8 cellular contexts compared by ENCODE assay signal in the genomic region with DNA sequence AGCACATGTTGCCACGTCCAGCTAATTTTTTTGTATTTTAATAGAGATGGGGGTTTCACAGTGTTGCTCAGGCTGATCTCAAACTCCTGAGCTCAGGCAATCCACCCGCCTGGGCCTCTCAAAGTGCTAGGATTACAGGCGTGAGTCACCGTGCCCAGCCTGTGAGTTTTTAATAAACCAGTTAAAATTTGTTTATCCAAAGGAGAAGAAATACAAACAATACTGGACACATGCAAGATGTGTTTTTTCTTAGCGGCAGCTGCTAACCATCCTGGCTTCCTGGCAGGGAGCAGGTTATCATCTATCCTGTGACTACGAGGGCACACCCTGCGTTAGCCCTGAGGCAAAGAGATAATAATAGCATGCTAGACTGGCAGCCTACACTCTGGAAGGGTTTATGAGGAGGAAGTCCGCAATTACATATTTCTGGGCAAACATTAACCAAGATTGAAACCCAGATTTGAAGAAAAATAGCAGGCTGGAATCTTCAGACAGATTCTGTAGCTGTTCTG.
DNase-seq lines count a peak whose midpoint lies in the region; ATAC-seq and TF ChIP-seq lines count a peak whose summit lies in the region.

No MANE protein-coding gene starts in this region.

- DNase-seq in GM03348 (ENCODE audit: low spot score) (peak; percentile 56), Panc1 (ENCODE audit: low read depth, low spot score) (peak; percentile 77), glomerular visceral epithelial cell (ENCODE audit: extremely low spot score) (peak; percentile 83), suprapubic skin (ENCODE audit: low spot score in 2 of 2) (peak in 1 of 2 donors; percentile 68), NCI-H524 (lab: John Stamatoyannopoulos, UW) (no peak), ACHN (no peak)
- no peak for DNase-seq in stimulated activated CD4-positive, alpha-beta T cell treated with anti-CD3 and anti-CD28 coated beads, Interleukin-4, amount 100 ng/mL, for 4 hours

- no peaks in the 10 kb centered on the region for H3K36me3 ChIP-seq in Panc1 (ENCODE audit: control insufficient read depth, insufficient read depth, low read length)
- H3K36me3 ChIP-seq in suprapubic skin = no peaks in the 10 kb centered on the region

- no peak for TF ChIP-seq EP300 in suprapubic skin (IDR thresholded peaks at IDR 0.05)

- no peak for TF ChIP-seq POLR2A in suprapubic skin (IDR thresholded peaks at IDR 0.05)

- POLR2A ChIA-PET in Panc1 (lab: Charles Lee) = interaction anchor here (1.1 to 1.9 kb wide), 2 partner anchors 62 to 189 kb away, joined by 3 to 5 read pairs; no protein-coding TSS in a partner anchor

- no peak overlapping the region for H3K4me3 ChIP-seq in Panc1 (ENCODE audit: low read depth in 2 of 2, low read length in 2 of 2)
- no peak overlapping the region for H3K4me3 ChIP-seq in suprapubic skin

- TF ChIP-seq CTCF in Panc1 (IDR thresholded peaks at IDR 0.05) (no peak), suprapubic skin (IDR thresholded peaks at IDR 0.05) (no peak)

- H3K27me3 ChIP-seq in Panc1 (ENCODE audit: control insufficient read depth, insufficient read depth, low read length) (no peaks in the 10 kb centered on the region), suprapubic skin (no peaks in the 10 kb centered on the region)

- no peaks in the 10 kb centered on the region; the same call in 1 of the 2 replicates for H3K9me3 ChIP-seq in Panc1 (ENCODE audit: control insufficient read depth, insufficient read depth, low read depth, low read length)
- H3K9me3 ChIP-seq in suprapubic skin = no peaks in the 10 kb centered on the region

- H3K4me1 ChIP-seq in Panc1 (ENCODE audit: control insufficient read depth, insufficient read depth, low read length) = peaks cover 20% of the 10 kb centered on the region
- H3K4me1 ChIP-seq in suprapubic skin = peaks cover 12% of the 10 kb centered on the region

- ATAC-seq in HG03025 (IDR thresholded peaks at IDR 0.05; ENCODE audit: low FRiP score, unreplicated experiment) (peak; percentile 12), Panc1 (peak; percentile 99)

- no TSS peak for BruUV-seq in Panc1 (replicated peaks; lab: Mats Ljungman, UMichigan)

- in situ Hi-C loops in Panc1 (cut with HindIII; ENCODE audit: low pct_unique_long_range_greater_than_20kb, low sequenced_read_pairs) = no loop called here
- in situ Hi-C loops in ACHN (cut with HindIII; ENCODE audit: low pct_ligation_motif_present, low pct_unique_long_range_greater_than_20kb, low sequenced_read_pairs) = no loop called here

- intact Hi-C loops in Panc1 (cut with micrococcal nuclease; ENCODE audit: unreplicated experiment) = loop anchor here (10.0 kb wide), 2 partner anchors 183 to 527 kb away; no protein-coding TSS in a partner anchor

- H3K27ac ChIP-seq in Panc1 (ENCODE audit: low read length) = peak overlapping the region; percentile 99
- H3K27ac ChIP-seq in suprapubic skin = peak overlapping the region; percentile 50

- CTCF ChIA-PET in Panc1 (lab: Charles Lee) = interaction anchor here (0.7 kb wide), 1 partner anchor 34 kb away, joined by 3 read pairs; no protein-coding TSS in a partner anchor

- WGBS in suprapubic skin = 30% methylated on average over 8 of the region's 8 CpGs

Comparison
In these comparisons a context has a peak if more than half of its experiments do, and no peak if none do; other contexts are left out.
1. DNase-seq: peak in GM03348 (single experiment), Panc1 (single experiment) and glomerular visceral epithelial cell (single experiment); none in stimulated activated CD4-positive, alpha-beta T cell treated with anti-CD3 and anti-CD28 coated beads, Interleukin-4, amount 100 ng/mL, for 4 hours (0 of 2), NCI-H524 (0 of 2) and ACHN (single experiment).